9 cellular contexts compared by ENCODE assay signal in the genomic region with DNA sequence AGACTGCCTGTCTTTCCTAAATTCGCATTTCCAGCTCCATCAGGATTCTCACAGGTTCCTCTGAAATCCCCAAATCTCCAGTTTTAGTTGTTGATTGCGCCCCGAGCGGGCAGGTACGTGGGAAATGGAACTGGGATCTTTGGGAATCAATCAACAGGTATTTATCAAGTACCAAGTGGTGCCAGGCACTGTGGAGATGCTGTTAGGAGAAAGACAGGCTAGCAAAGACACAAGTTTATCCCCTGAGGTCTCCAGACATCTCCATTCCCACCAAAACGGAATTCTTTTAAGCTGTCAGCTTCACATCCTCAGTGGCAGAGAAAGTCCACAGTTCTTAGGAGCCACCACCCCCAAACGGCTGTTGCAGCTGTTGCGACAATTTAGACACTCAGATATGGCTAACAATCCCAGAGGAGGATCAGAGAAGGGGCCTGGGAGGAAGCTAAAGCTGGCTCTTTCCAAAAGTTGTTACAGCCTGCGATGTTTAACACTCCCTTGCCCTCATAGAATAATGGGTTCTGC. TPM values are rescaled to one million over a fixed set of nuclear protein-coding genes. Genes with fewer than 3 reads are reported as not detected.
DNase-seq lines count a peak whose midpoint lies in the region; ATAC-seq, FAIRE-seq and TF ChIP-seq lines count a peak whose summit lies in the region.
"Had no signal": no experiment of that assay in that cellular context is flagged by ENCODE, and none has a peak within 500 bp of the region (broad histone marks: within the 10 kb centered on the region; RNA-seq: fewer than 3 reads in every experiment).

No MANE protein-coding gene starts in this region.

- intact Hi-C loops in activated CD4-positive, alpha-beta T cell treated with anti-CD3 and anti-CD28 coated beads for 36 hours (cut with DNase I, micrococcal nuclease): loop anchor here (2.0 to 5.0 kb wide), 3 partner anchors 17 to 510 kb away; a partner anchor contains a TSS
- intact Hi-C loops in GM12878 (cut with micrococcal nuclease; ENCODE audit: unreplicated experiment): loop anchor here (2.0 kb wide), 1 partner anchor 51 kb away; a partner anchor contains a TSS
- intact Hi-C loops in PC-9 (cut with micrococcal nuclease; ENCODE audit: unreplicated experiment): loop anchor here (5.0 kb wide), 1 partner anchor 355 kb away; a partner anchor contains a TSS

- no peaks in the 10 kb centered on the region for H3K9me2 ChIP-seq in PC-9 (ENCODE audit: insufficient read depth)

- H4K20me1 ChIP-seq in GM12878 (ENCODE audit: control insufficient read depth, insufficient read depth) (no peaks in the 10 kb centered on the region), PC-9 (ENCODE audit: insufficient read depth) (no peaks in the 10 kb centered on the region)

- H3K36me3 Mint-ChIP-seq in activated CD4-positive, alpha-beta T cell treated with anti-CD3 and anti-CD28 coated beads for 36 hours (ENCODE audit: low read depth): peaks cover 22% of the 10 kb centered on the region

- POLR2A ChIA-PET in activated CD4-positive, alpha-beta T cell treated with anti-CD3 and anti-CD28 coated beads for 36 hours (lab: Charles Lee): no interaction called here
- POLR2A ChIA-PET in GM12878 (lab: Charles Lee): interaction anchor here (5.2 kb wide), 1 partner anchor 134 kb away, joined by 35 read pairs; no protein-coding TSS in a partner anchor
- POLR2A ChIA-PET in PC-9 (lab: Charles Lee; ENCODE audit: unreplicated experiment): no interaction called here

- 90% methylated on average over 9 of the region's 9 CpGs for WGBS in GM12878 (ENCODE audit: insufficient coverage, insufficient replicate concordance, low lambda C conversion rate, missing lambda C conversion rate)

- no peak for DNase-seq in activated CD4-positive, alpha-beta T cell treated with anti-CD3 and anti-CD28 coated beads for 36 hours
- DNase-seq in activated CD4-positive, alpha-beta T cell treated with anti-CD3 and anti-CD28 coated beads for 1 hour: no peak
- DNase-seq in GM12878 (ENCODE audit: low read depth, low spot score) (no peak), medulla oblongata (ENCODE audit: extremely low spot score) (peak; percentile 69), superior temporal gyrus (ENCODE audit: extremely low spot score) (peak; percentile 82), islet precursor cell (no peak), PC-9 (no peak)

- H3K4me2 ChIP-seq in GM12878 (ENCODE audit: control insufficient read depth, insufficient read depth) (peak overlapping the region; percentile 98; the same call in 1 of the 2 replicates), PC-9 (no peak overlapping the region)

- RAD21 ChIA-PET in GM12878 (lab: Charles Lee; ENCODE audit: unreplicated experiment): interaction anchor here (0.6 to 6.3 kb wide), 7 partner anchors 9 to 134 kb away, joined by 3 to 140 read pairs (median 3); a partner anchor contains a TSS

- peaks cover 1 to 4% of the 10 kb centered on the region in 2 experiments; a peak in 2 of 4 replicates for H3K36me3 ChIP-seq in GM12878 (ENCODE audit: control insufficient read depth in 2 of 2, insufficient read depth in 2 of 2, low read length in 1 of 2)
- peaks cover 7% of the 10 kb centered on the region for H3K36me3 ChIP-seq in PC-9 (ENCODE audit: low read depth)

- no peak for TF ChIP-seq EP300 in GM12878 (IDR thresholded peaks at IDR 0.05; ENCODE audit: borderline replicate concordance in 1 of 2, control insufficient read depth in 1 of 2, low read depth in 2 of 2, low read length in 2 of 2)

- H2AFZ ChIP-seq in GM12878 (ENCODE audit: control insufficient read depth, low read depth, low read length) (peak overlapping the region; percentile 92), PC-9 (no peak overlapping the region)

- no peak for TF ChIP-seq POLR2A in GM12878 (IDR thresholded peaks at IDR 0.05; ENCODE audit: low read depth, low read length)

- no peaks in the 10 kb centered on the region for H3K9me3 Mint-ChIP-seq in activated CD4-positive, alpha-beta T cell treated with anti-CD3 and anti-CD28 coated beads for 36 hours (ENCODE audit: low read depth)

- no peaks in the 10 kb centered on the region for H3K9me3 ChIP-seq in GM12878 (replicated peaks; ENCODE audit: control insufficient read depth, insufficient read depth, low read length)
- H3K9me3 ChIP-seq in PC-9 (ENCODE audit: insufficient read depth, low read depth): no peaks in the 10 kb centered on the region

- no peak overlapping the region; the same call in 1 of the 2 replicates for H3K9ac ChIP-seq in GM12878 (ENCODE audit: control insufficient read depth, insufficient read depth, low read length)

- H3K27ac ChIP-seq in GM12878 (ENCODE audit: control insufficient read depth, insufficient read depth) (no peak overlapping the region), PC-9 (no peak overlapping the region)
- H3K27ac ChIP-seq: C4-2B had no signal

- H3K27me3 Mint-ChIP-seq in activated CD4-positive, alpha-beta T cell treated with anti-CD3 and anti-CD28 coated beads for 36 hours: peaks cover 23% of the 10 kb centered on the region

- peaks cover 17% of the 10 kb centered on the region for H3K4me1 Mint-ChIP-seq in activated CD4-positive, alpha-beta T cell treated with anti-CD3 and anti-CD28 coated beads for 36 hours

- in situ Hi-C loops in GM12878 (cut with MboI): loop anchor here (5.0 kb wide), 1 partner anchor 135 kb away; no protein-coding TSS in a partner anchor

- no peak for FAIRE-seq in GM12878 (lab: Jason Lieb, UNC)

- SMC1A ChIA-PET in GM12878 (lab: Charles Lee; ENCODE audit: uncharacterized antibody, unreplicated experiment): interaction anchor here (1.1 to 6.5 kb wide), 13 partner anchors 10 to 134 kb away, joined by 3 to 112 read pairs (median 4); no protein-coding TSS in a partner anchor

- H3K79me2 ChIP-seq in GM12878 (ENCODE audit: control insufficient read depth, insufficient read depth, low read length) (peaks cover 26% of the 10 kb centered on the region), PC-9 (ENCODE audit: low read depth) (peaks cover 19% of the 10 kb centered on the region)

- H3K4me1 ChIP-seq in GM12878 (ENCODE audit: control insufficient read depth, insufficient read depth, low read length): peaks cover 7% of the 10 kb centered on the region
- H3K4me1 ChIP-seq in PC-9 (replicated peaks; ENCODE audit: insufficient read depth): peaks cover 15% of the 10 kb centered on the region

- no peaks in the 10 kb centered on the region for H3F3A ChIP-seq in PC-9 (ENCODE audit: insufficient read depth, low read depth)

- BruUV-seq in GM12878 (replicated peaks; lab: Mats Ljungman, UMichigan): no TSS peak
- BruUV-seq in PC-9 (replicated peaks; lab: Mats Ljungman, UMichigan): no TSS peak

- TF ChIP-seq CTCF in GM12878 (IDR thresholded peaks at IDR 0.05 in 2 of 3, conservative IDR thresholded peaks at IDR 0.05 in 1 of 3; ENCODE audit: control insufficient read depth in 2 of 3, extremely low read depth in 1 of 3, insufficient read depth in 1 of 3, low read depth in 3 of 3, low read length in 3 of 3) (no peak), PC-9 (conservative IDR thresholded peaks at IDR 0.05) (no peak)

- H3K27ac Mint-ChIP-seq in activated CD4-positive, alpha-beta T cell treated with anti-CD3 and anti-CD28 coated beads for 36 hours: no peak overlapping the region

- H3K4me3 Mint-ChIP-seq in activated CD4-positive, alpha-beta T cell treated with anti-CD3 and anti-CD28 coated beads for 36 hours: peak overlapping the region; percentile 93

- peaks cover 2 to 3% of the 10 kb centered on the region in 2 experiments; a peak in 1 of 4 replicates for H3K27me3 ChIP-seq in GM12878 (replicated peaks in 1 of 2; ENCODE audit: control insufficient read depth in 2 of 2, insufficient read depth in 2 of 2, low read length in 1 of 2)
- no peaks in the 10 kb centered on the region for H3K27me3 ChIP-seq in PC-9 (ENCODE audit: insufficient read depth, low read depth)

- TF ChIP-seq RAD21 in GM12878 (IDR thresholded peaks at IDR 0.05; ENCODE audit: insufficient read depth, low read depth, low read length): no peak

- CTCF ChIA-PET in activated CD4-positive, alpha-beta T cell treated with anti-CD3 and anti-CD28 coated beads for 36 hours (lab: Charles Lee): interaction anchor here (0.9 to 6.6 kb wide), 13 partner anchors 10 to 672 kb away, joined by 3 to 103 read pairs (median 5); a partner anchor contains a TSS
- CTCF ChIA-PET in GM12878 (lab: Yijun Ruan, JAX) (interaction anchor here (0.6 to 10.5 kb wide), 17 partner anchors 8 to 168 kb away, joined by 3 to 189 read pairs (median 8); a partner anchor contains a TSS), PC-9 (lab: Charles Lee) (interaction anchor here (0.6 kb wide), 2 partner anchors 175 to 266 kb away, joined by 3 to 4 read pairs; no protein-coding TSS in a partner anchor)

- ATAC-seq in activated CD4-positive, alpha-beta T cell treated with anti-CD3 and anti-CD28 coated beads for 36 hours: no peak
- ATAC-seq in GM12878 (no peak), GM18502 (IDR thresholded peaks at IDR 0.05; ENCODE audit: poor library complexity, unreplicated experiment) (no peak)

- H3K4me3 ChIP-seq in GM12878: no peak overlapping the region; the same call in 1 of the 2 replicates
- no peak overlapping the region for H3K4me3 ChIP-seq in PC-9

RNA-seq across cellular contexts. Expression of a gene that starts 1.8 kb away (rescaled TPM):
- total RNA-seq in activated CD4-positive, alpha-beta T cell treated with anti-CD3 and anti-CD28 coated beads for 36 hours: 100 to 1,000 TPM; 356 to 415 TPM
- total RNA-seq in GM12878 (2013; cell fraction: nucleolus; rRNA removed): 78.9 and 95.7 TPM in 2 replicates
- total RNA-seq in GM12878 (2014; rRNA removed): 401 and 458 TPM in 2 replicates
- total RNA-seq in GM12878 (2014; rRNA removed; fragmentation: Illumina TruSeq; extraction: Trizol): 403 and 422 TPM in 2 replicates
- total RNA-seq in GM12878 (2021): 380 and 418 TPM in 2 replicates
- 407 TPM for polyA plus RNA-seq in GM12878 (2011; ENCODE audit: low read depth)
- 202 and 379 TPM in 2 replicates for polyA plus RNA-seq in GM12878 (2011; rRNA removed)
- polyA plus RNA-seq in GM12878 (2011; cell fraction: cytosol; rRNA removed): 736 and 802 TPM in 2 replicates
- 242 and 380 TPM in 2 replicates for polyA plus RNA-seq in GM12878 (2011; cell fraction: nucleus; rRNA removed)
- polyA plus RNA-seq in GM12878 (2012): 675 and 683 TPM in 2 replicates
- 642 and 648 TPM in 2 replicates for polyA plus RNA-seq in GM12878 (2014; fragmentation: Illumina TruSeq; extraction: Trizol)
- polyA plus RNA-seq in GM12878 (2014; fragmentation: Nextera tagmentation; extraction: Ambion mirVana): 1,000 to 10,000 TPM in 1 of 2 experiments, 100 to 1,000 TPM in 1; 972 to 1,090 TPM
- 470 and 606 TPM in 2 replicates for polyA plus RNA-seq in GM12878 (2014; rRNA removed)
- polyA plus RNA-seq in GM12878 (2016; fragmentation: Nextera tagmentation; extraction: Ambion mirVana): 100 to 1,000 TPM; 581 to 601 TPM
- 847 and 1,381 TPM in 2 replicates for polyA minus RNA-seq in GM12878 (2011; rRNA and poly(A)+ RNA removed)
- polyA minus RNA-seq in GM12878 (2011; cell fraction: cytosol; rRNA and poly(A)+ RNA removed): 248 and 263 TPM in 2 replicates
- 163 and 192 TPM in 2 replicates for polyA minus RNA-seq in GM12878 (2011; cell fraction: nucleus; rRNA and poly(A)+ RNA removed)
- 270 and 280 TPM in 2 replicates for total RNA-seq in PC-9 (2021)

RNA-seq across cellular contexts. Expression of a gene that starts 49.6 kb away (rescaled TPM):
- 10 to 100 TPM; 17.1 to 20.4 TPM for total RNA-seq in activated CD4-positive, alpha-beta T cell treated with anti-CD3 and anti-CD28 coated beads for 36 hours
- total RNA-seq in GM12878 (2013; cell fraction: nucleolus; rRNA removed): 126 and 133 TPM in 2 replicates
- 13.7 and 15.7 TPM in 2 replicates for total RNA-seq in GM12878 (2014; rRNA removed)
- 13.4 and 13.7 TPM in 2 replicates for total RNA-seq in GM12878 (2014; rRNA removed; fragmentation: Illumina TruSeq; extraction: Trizol)
- total RNA-seq in GM12878 (2021): 18.1 and 18.6 TPM in 2 replicates
- polyA plus RNA-seq in GM12878 (2011; ENCODE audit: low read depth): 52.7 TPM
- polyA plus RNA-seq in GM12878 (2011; rRNA removed): 44.6 and 55.9 TPM in 2 replicates
- 43.8 and 59.2 TPM in 2 replicates for polyA plus RNA-seq in GM12878 (2011; cell fraction: cytosol; rRNA removed)
- 117 and 243 TPM in 2 replicates for polyA plus RNA-seq in GM12878 (2011; cell fraction: nucleus; rRNA removed)
- 44.7 and 46.0 TPM in 2 replicates for polyA plus RNA-seq in GM12878 (2012)
- 24.5 and 27.2 TPM in 2 replicates for polyA plus RNA-seq in GM12878 (2014; fragmentation: Illumina TruSeq; extraction: Trizol)
- 1 to 10 TPM; 2.8 to 4.4 TPM for polyA plus RNA-seq in GM12878 (2014; fragmentation: Nextera tagmentation; extraction: Ambion mirVana)
- 14.1 and 19.0 TPM in 2 replicates for polyA plus RNA-seq in GM12878 (2014; rRNA removed)
- 10 to 100 TPM; 12.5 to 12.7 TPM for polyA plus RNA-seq in GM12878 (2016; fragmentation: Nextera tagmentation; extraction: Ambion mirVana)
- 40.1 and 42.6 TPM in 2 replicates for polyA minus RNA-seq in GM12878 (2011; rRNA and poly(A)+ RNA removed)
- polyA minus RNA-seq in GM12878 (2011; cell fraction: cytosol; rRNA and poly(A)+ RNA removed): 9.6 and 10.2 TPM in 2 replicates
- 36.1 and 39.6 TPM in 2 replicates for polyA minus RNA-seq in GM12878 (2011; cell fraction: nucleus; rRNA and poly(A)+ RNA removed)
- 67.4 and 88.9 TPM in 2 replicates for total RNA-seq in PC-9 (2021)

RNA-seq across cellular contexts. Expression of a gene that starts 51.5 kb away (rescaled TPM):
- total RNA-seq in activated CD4-positive, alpha-beta T cell treated with anti-CD3 and anti-CD28 coated beads for 36 hours: 10 to 100 TPM; 23.0 to 28.1 TPM
- 31.6 and 46.1 TPM in 2 replicates for total RNA-seq in GM12878 (2013; cell fraction: nucleolus; rRNA removed)
- total RNA-seq in GM12878 (2014; rRNA removed): 9.1 and 11.4 TPM in 2 replicates
- total RNA-seq in GM12878 (2014; rRNA removed; fragmentation: Illumina TruSeq; extraction: Trizol): 14.6 and 16.1 TPM in 2 replicates
- total RNA-seq in GM12878 (2021): 21.5 and 23.6 TPM in 2 replicates
- polyA plus RNA-seq in GM12878 (2011; ENCODE audit: low read depth): 9.6 TPM
- 14.5 and 16.4 TPM in 2 replicates for polyA plus RNA-seq in GM12878 (2011; rRNA removed)
- polyA plus RNA-seq in GM12878 (2011; cell fraction: cytosol; rRNA removed): 10.3 and 12.2 TPM in 2 replicates
- 19.5 and 20.5 TPM in 2 replicates for polyA plus RNA-seq in GM12878 (2011; cell fraction: nucleus; rRNA removed)
- polyA plus RNA-seq in GM12878 (2012): 9.5 and 10.3 TPM in 2 replicates
- polyA plus RNA-seq in GM12878 (2014; fragmentation: Illumina TruSeq; extraction: Trizol): 21.9 and 26.4 TPM in 2 replicates
- 10 to 100 TPM; 21.8 to 26.8 TPM for polyA plus RNA-seq in GM12878 (2014; fragmentation: Nextera tagmentation; extraction: Ambion mirVana)
- polyA plus RNA-seq in GM12878 (2014; rRNA removed): 14.1 and 17.2 TPM in 2 replicates
- polyA plus RNA-seq in GM12878 (2016; fragmentation: Nextera tagmentation; extraction: Ambion mirVana): 10 to 100 TPM; 30.2 to 30.7 TPM
- 18.9 and 19.0 TPM in 2 replicates for polyA minus RNA-seq in GM12878 (2011; rRNA and poly(A)+ RNA removed)
- polyA minus RNA-seq in GM12878 (2011; cell fraction: cytosol; rRNA and poly(A)+ RNA removed): 9.0 and 13.4 TPM in 2 replicates
- polyA minus RNA-seq in GM12878 (2011; cell fraction: nucleus; rRNA and poly(A)+ RNA removed): 9.3 and 17.1 TPM in 2 replicates
- total RNA-seq in PC-9 (2021): 16.3 and 24.7 TPM in 2 replicates

Comparison
In these comparisons a context has a peak if more than half of its experiments do, and no peak if none do; other contexts are left out.
1. DNase-seq: peak in medulla oblongata (single experiment) and superior temporal gyrus (single experiment); none in activated CD4-positive, alpha-beta T cell treated with anti-CD3 and anti-CD28 coated beads for 36 hours (single experiment), activated CD4-positive, alpha-beta T cell treated with anti-CD3 and anti-CD28 coated beads for 1 hour (single experiment), GM12878 (single experiment), islet precursor cell (single experiment) and PC-9 (0 of 2).